In the genomic region with DNA sequence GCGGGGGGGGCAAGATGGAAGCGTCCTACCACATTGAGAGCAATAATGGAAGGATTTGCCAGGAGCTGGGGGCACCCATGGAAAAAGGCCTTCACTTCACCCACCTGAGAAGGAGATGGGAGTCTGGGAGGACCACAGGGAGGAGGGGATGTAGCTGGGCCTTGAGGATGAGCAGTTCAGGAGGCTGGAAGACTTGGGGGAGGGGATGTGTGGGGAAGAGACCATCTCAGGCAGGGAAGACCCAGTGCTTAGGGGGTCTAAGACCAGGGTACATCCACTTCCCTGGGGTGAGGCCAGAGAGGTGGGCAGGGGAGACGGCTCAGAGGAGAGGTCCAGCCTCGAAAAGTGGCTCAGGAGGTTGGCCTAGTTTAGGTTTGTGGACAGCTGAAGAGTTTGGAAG, we compare ENCODE assay signal across 20 cellular contexts.
A peak's percentile ranks its signal among the peaks of the same experiment; 100 is the strongest.
DNase-seq lines count a peak whose midpoint lies in the region; ATAC-seq, FAIRE-seq and TF ChIP-seq lines count a peak whose summit lies in the region.
"Had no signal": no experiment of that assay in that cellular context is flagged by ENCODE, and none has a peak within 500 bp of the region (broad histone marks: within the 10 kb centered on the region; RNA-seq: fewer than 3 reads in every experiment).

No MANE protein-coding gene starts in this region.

- H3K14ac ChIP-seq in H1 (ENCODE audit: insufficient read length) (no peak overlapping the region), neuronal stem cell (ENCODE audit: low read length) (no peak overlapping the region)

- POLR2A ChIA-PET in activated CD4-positive, alpha-beta memory T cell treated with anti-CD3 and anti-CD28 coated beads, Interleukin-2, amount 10 ng/mL, durations not matched to agents 7 days and 5 days (lab: Charles Lee) = no interaction called here
- POLR2A ChIA-PET in activated CD4-positive, alpha-beta memory T cell treated with anti-CD3 and anti-CD28 coated beads for 36 hours (lab: Charles Lee) = interaction anchor here (1.2 kb wide), 1 partner anchor 251 kb away, joined by 3 read pairs; a partner anchor contains a TSS
- POLR2A ChIA-PET in HEK293 (lab: Yijun Ruan, JAX) (interaction anchor here (1.7 kb wide), 1 partner anchor 27 kb away, joined by 6 read pairs; no protein-coding TSS in a partner anchor), H1 (lab: Charles Lee; ENCODE audit: partially characterized antibody) (interaction anchor here (0.8 to 1.9 kb wide), 4 partner anchors 23 to 166 kb away, joined by 3 to 7 read pairs (median 4); no protein-coding TSS in a partner anchor)

- WGBS in H1 (ENCODE audit: extremely low coverage in 1 of 2, insufficient coverage in 1 of 2, insufficient read length in 1 of 2, insufficient replicate concordance in 2 of 2, low coverage in 1 of 2, low lambda C conversion rate in 2 of 2, missing lambda C conversion rate in 1 of 2), 2 experiments = 86% methylated on average over 3 of the region's 4 CpGs; no CpG with 5 or more reads in 1 of the 2 experiments
- WGBS in neuronal stem cell (ENCODE audit: extremely low coverage in 2 of 2, insufficient read length in 2 of 2, insufficient replicate concordance in 1 of 2), 2 donors = no CpG with 5 or more reads among the region's 4 CpGs

- peak overlapping the region; percentile 93; the same call in 1 of the 2 replicates for H2AK5ac ChIP-seq in H1 (ENCODE audit: low read depth, low read length)
- no peak overlapping the region for H2AK5ac ChIP-seq in neuronal stem cell (ENCODE audit: low read depth, low read length)

- H3K9me3 Mint-ChIP-seq in activated CD4-positive, alpha-beta memory T cell treated with anti-CD3 and anti-CD28 coated beads, Interleukin-2, amount 10 ng/mL, durations not matched to agents 7 days and 5 days = no peaks in the 10 kb centered on the region
- no peaks in the 10 kb centered on the region for H3K9me3 Mint-ChIP-seq in activated CD4-positive, alpha-beta memory T cell treated with anti-CD3 and anti-CD28 coated beads for 36 hours
- H3K9me3 Mint-ChIP-seq: stimulated activated naive CD8-positive, alpha-beta T cell treated with anti-CD3 and anti-CD28 coated beads, Interleukin-15, Interleukin-2, amounts not matched to agents 100 ng/mL and 50 ng/mL, for 24 hours had no signal

- TF ChIP-seq POLR2A in H1 (IDR thresholded peaks at IDR 0.05; ENCODE audit: control extremely low read depth in 1 of 2, low read depth in 2 of 2, low read length in 2 of 2) = no peak

- H4K20me1 ChIP-seq in H1 (replicated peaks in 1 of 2; ENCODE audit: control insufficient read depth in 1 of 2, insufficient read depth in 2 of 2, low read length in 2 of 2) = peaks cover 2 to 3% of the 10 kb centered on the region in 2 experiments

- H3K79me1 ChIP-seq in H1 (ENCODE audit: low read depth, low read length) (peaks cover 7% of the 10 kb centered on the region), neuronal stem cell (ENCODE audit: low read depth, low read length) (peaks cover 9% of the 10 kb centered on the region)

- 0 out of 2 replicates have a peak overlapping the region, but pooled peaks have one; percentile 88 for H2BK15ac ChIP-seq in H1 (ENCODE audit: low read length)
- H2BK15ac ChIP-seq in neuronal stem cell (ENCODE audit: low read length) = peak overlapping the region; percentile 19

- H3K9ac ChIP-seq in H1 (replicated peaks in 1 of 4; ENCODE audit: extremely low read depth in 1 of 4, low read depth in 3 of 4, low read length in 3 of 4) (no peak overlapping the region), neuronal stem cell (ENCODE audit: low read depth, low read length, poor library complexity) (no peak overlapping the region)

- H3K4me1 Mint-ChIP-seq in activated CD4-positive, alpha-beta memory T cell treated with anti-CD3 and anti-CD28 coated beads, Interleukin-2, amount 10 ng/mL, durations not matched to agents 7 days and 5 days = peaks cover 5% of the 10 kb centered on the region
- peaks cover 2% of the 10 kb centered on the region for H3K4me1 Mint-ChIP-seq in activated CD4-positive, alpha-beta memory T cell treated with anti-CD3 and anti-CD28 coated beads for 36 hours (ENCODE audit: low read depth)

- H2AFZ ChIP-seq in H1 (ENCODE audit: low read length) (no peak overlapping the region), neuronal stem cell (ENCODE audit: low read length) (no peak overlapping the region)
- H2AFZ ChIP-seq: hepatocyte had no signal

- H3K23me2 ChIP-seq in H1 (ENCODE audit: low read depth, low read length) = peaks cover 5% of the 10 kb centered on the region; the same call in 1 of the 2 replicates

- H2BK20ac ChIP-seq in H1 (ENCODE audit: low read length) = no peak overlapping the region; the same call in 1 of the 2 replicates

- H3K4me2 ChIP-seq in H1 (ENCODE audit: insufficient read depth in 1 of 2, low read depth in 2 of 2, low read length in 2 of 2) (peak overlapping the region in 1 of 2 experiments; percentile 90; a peak in 1 of 4 replicates), neuronal stem cell (ENCODE audit: insufficient read depth, low read length, poor library complexity, severe bottlenecking) (no peak overlapping the region)

- H3K36me3 Mint-ChIP-seq in activated CD4-positive, alpha-beta memory T cell treated with anti-CD3 and anti-CD28 coated beads, Interleukin-2, amount 10 ng/mL, durations not matched to agents 7 days and 5 days (ENCODE audit: low read depth) = no peaks in the 10 kb centered on the region
- no peaks in the 10 kb centered on the region for H3K36me3 Mint-ChIP-seq in activated CD4-positive, alpha-beta memory T cell treated with anti-CD3 and anti-CD28 coated beads for 36 hours

- peak overlapping the region; percentile 16 for H3K4me3 Mint-ChIP-seq in activated CD4-positive, alpha-beta memory T cell treated with anti-CD3 and anti-CD28 coated beads, Interleukin-2, amount 10 ng/mL, durations not matched to agents 7 days and 5 days
- H3K4me3 Mint-ChIP-seq in activated CD4-positive, alpha-beta memory T cell treated with anti-CD3 and anti-CD28 coated beads for 36 hours = no peak overlapping the region
- H3K4me3 Mint-ChIP-seq: stimulated activated naive CD8-positive, alpha-beta T cell treated with anti-CD3 and anti-CD28 coated beads, Interleukin-15, Interleukin-2, amounts not matched to agents 100 ng/mL and 50 ng/mL, for 24 hours had no signal

- no peak for TF ChIP-seq CTCF in HEK293 (tag by site-specific recombination; IDR thresholded peaks at IDR 0.05)
- no peak for TF ChIP-seq CTCF in H1 (IDR thresholded peaks at IDR 0.05; ENCODE audit: control extremely low read depth in 1 of 3, insufficient read depth in 1 of 3, low read depth in 1 of 3, low read length in 3 of 3)

- H3K36me3 ChIP-seq in HEK293 (ENCODE audit: control insufficient read depth in 2 of 2, insufficient read depth in 1 of 2, low read length in 2 of 2) = no peaks in the 10 kb centered on the region
- H3K36me3 ChIP-seq in H1 (ENCODE audit: control insufficient read depth in 2 of 4, insufficient read depth in 4 of 4, low read length in 3 of 4) = no peaks in the 10 kb centered on the region
- no peaks in the 10 kb centered on the region for H3K36me3 ChIP-seq in neuronal stem cell (replicated peaks in 1 of 2; ENCODE audit: control insufficient read depth in 2 of 2, insufficient read depth in 2 of 2, low read length in 2 of 2)
- H3K36me3 ChIP-seq: colonic mucosa, upper lobe of left lung had no signal

- CTCF ChIA-PET in activated CD4-positive, alpha-beta memory T cell treated with anti-CD3 and anti-CD28 coated beads, Interleukin-2, amount 10 ng/mL, durations not matched to agents 7 days and 5 days (lab: Charles Lee) = no interaction called here
- CTCF ChIA-PET in activated CD4-positive, alpha-beta memory T cell treated with anti-CD3 and anti-CD28 coated beads for 36 hours (lab: Charles Lee) = interaction anchor here (0.9 kb wide), 1 partner anchor 13 kb away, joined by 3 read pairs; no protein-coding TSS in a partner anchor
- CTCF ChIA-PET in HEK293 (lab: Yijun Ruan, JAX) (interaction anchor here (0.6 to 1.1 kb wide), 4 partner anchors 28 to 172 kb away, joined by 3 to 5 read pairs (median 4); no protein-coding TSS in a partner anchor), H1 (lab: Charles Lee; ENCODE audit: partially characterized antibody) (interaction anchor here (1.2 to 3.3 kb wide), 2 partner anchors 95 to 103 kb away, joined by 5 to 20 read pairs; no protein-coding TSS in a partner anchor)

- H3K27me3 ChIP-seq in H1 (replicated peaks in 1 of 4; ENCODE audit: control insufficient read depth in 3 of 4, extremely low read depth in 1 of 4, insufficient read depth in 3 of 4, low read length in 3 of 4) (peaks cover 0 to 29% (median 18%) of the 10 kb centered on the region in 4 experiments; a peak in 5 of 7 replicates), neuronal stem cell (ENCODE audit: control insufficient read depth in 3 of 3, insufficient read depth in 3 of 3, low read depth in 1 of 3, low read length in 3 of 3) (peaks cover 0 to 5% (median 0%) of the 10 kb centered on the region in 3 experiments)
- H3K27me3 ChIP-seq: colonic mucosa, hepatocyte had no signal

- H3K4ac ChIP-seq in H1 (replicated peaks; ENCODE audit: insufficient read length, low read depth, low read length) (no peak overlapping the region), neuronal stem cell (ENCODE audit: low read length) (no peak overlapping the region)

- FAIRE-seq in H1 (lab: Jason Lieb, UNC) (no peak), RCC 7860 (lab: Jason Lieb, UNC) (no peak)
- FAIRE-seq: A549, kidney had no signal

- ATAC-seq in GM19467 (IDR thresholded peaks at IDR 0.05; ENCODE audit: unreplicated experiment) = no peak
- ATAC-seq: right cardiac atrium, Right ventricle myocardium inferior had no signal

- H3K18ac ChIP-seq in H1 (ENCODE audit: extremely low read depth, low read length) (no peak overlapping the region), neuronal stem cell (ENCODE audit: low read length) (no peak overlapping the region)

- peaks cover 13% of the 10 kb centered on the region for H3K27me3 Mint-ChIP-seq in activated CD4-positive, alpha-beta memory T cell treated with anti-CD3 and anti-CD28 coated beads, Interleukin-2, amount 10 ng/mL, durations not matched to agents 7 days and 5 days
- H3K27me3 Mint-ChIP-seq in activated CD4-positive, alpha-beta memory T cell treated with anti-CD3 and anti-CD28 coated beads for 36 hours = no peaks in the 10 kb centered on the region

- no peak for TF ChIP-seq RAD21 in H1 (IDR thresholded peaks at IDR 0.05 in 1 of 2, conservative IDR thresholded peaks at IDR 0.05 in 1 of 2; ENCODE audit: low read depth in 2 of 2, low read length in 2 of 2)

- H4K91ac ChIP-seq in H1 (replicated peaks; ENCODE audit: insufficient read length, low read length) (no peak overlapping the region), neuronal stem cell (ENCODE audit: low read depth, low read length, poor library complexity) (peak overlapping the region; percentile 28)

- no peak overlapping the region for H3K4me3 ChIP-seq in HEK293 (ENCODE audit: low read depth, low read length)
- H3K4me3 ChIP-seq in H1 (ENCODE audit: extremely low read depth in 1 of 4, insufficient read depth in 2 of 4, low read depth in 3 of 4, low read length in 4 of 4) = no peak overlapping the region
- H3K4me3 ChIP-seq in neuronal stem cell (ENCODE audit: low read length in 2 of 2) = no peak overlapping the region
- H3K4me3 ChIP-seq: A549, colonic mucosa, hepatocyte, upper lobe of left lung had no signal

- TF ChIP-seq EP300 in H1 (IDR thresholded peaks at IDR 0.05; ENCODE audit: borderline replicate concordance in 1 of 2, low read depth in 2 of 2, low read length in 2 of 2) = no peak

- H2BK120ac ChIP-seq in H1 (replicated peaks; ENCODE audit: low read depth, low read length) (no peak overlapping the region), neuronal stem cell (ENCODE audit: low read depth, low read length) (no peak overlapping the region)

- no peak overlapping the region for H3K56ac ChIP-seq in H1 (replicated peaks; ENCODE audit: insufficient read length, low read depth, low read length)

- H4K8ac ChIP-seq in H1 (ENCODE audit: extremely low read depth, insufficient read depth, low read length) (no peak overlapping the region), neuronal stem cell (ENCODE audit: low read depth, low read length) (no peak overlapping the region)

- H2BK5ac ChIP-seq in H1 (ENCODE audit: low read depth, low read length) (no peak overlapping the region), neuronal stem cell (ENCODE audit: low read length) (no peak overlapping the region)

- H3K79me2 ChIP-seq in H1 (ENCODE audit: control insufficient read depth in 1 of 2, insufficient read depth in 2 of 2, low read length in 2 of 2) = peaks cover 0 to 10% of the 10 kb centered on the region in 2 experiments; a peak in 1 of 4 replicates
- H3K79me2 ChIP-seq: hepatocyte had no signal

- H3K9me3 ChIP-seq in HEK293 (ENCODE audit: control insufficient read depth, insufficient read depth, low read depth, low read length) = no peaks in the 10 kb centered on the region
- H3K9me3 ChIP-seq in H1 (ENCODE audit: insufficient read depth in 2 of 2, low read depth in 1 of 2, low read length in 1 of 2) = no peaks in the 10 kb centered on the region
- no peaks in the 10 kb centered on the region for H3K9me3 ChIP-seq in neuronal stem cell (replicated peaks in 1 of 2; ENCODE audit: control insufficient read depth in 2 of 2, insufficient read depth in 1 of 2, low read depth in 1 of 2, low read length in 2 of 2)
- H3K9me3 ChIP-seq: A549, colonic mucosa, upper lobe of left lung had no signal

- H3K4me1 ChIP-seq in HEK293 (ENCODE audit: control insufficient read depth, insufficient read depth, low read length) (peaks cover 7% of the 10 kb centered on the region), H1 (replicated peaks in 1 of 4; ENCODE audit: control insufficient read depth in 3 of 4, insufficient read depth in 4 of 4, low read length in 3 of 4) (peaks cover 0 to 21% (median 13%) of the 10 kb centered on the region in 4 experiments; a peak in 6 of 7 replicates), neuronal stem cell (ENCODE audit: control insufficient read depth in 2 of 2, insufficient read depth in 1 of 2, low read depth in 1 of 2, low read length in 2 of 2) (peaks cover 12 to 27% of the 10 kb centered on the region in 2 donors)
- H3K4me1 ChIP-seq: colonic mucosa had no signal

- H4K5ac ChIP-seq in H1 (ENCODE audit: insufficient read length, low read depth, low read length) = no peak overlapping the region

- DNase-seq in activated CD4-positive, alpha-beta memory T cell treated with anti-CD3 and anti-CD28 coated beads, Interleukin-2, amount 10 ng/mL, durations not matched to agents 7 days and 5 days = no peak
- DNase-seq in activated CD4-positive, alpha-beta memory T cell treated with anti-CD3 and anti-CD28 coated beads for 36 hours = no peak
- DNase-seq in H1 (ENCODE audit: low read depth in 1 of 2, low spot score in 2 of 2) = no peak
- DNase-seq in neuronal stem cell (ENCODE audit: low spot score) = no peak
- DNase-seq in RPMI8226 = no peak
- DNase-seq in RCC 7860 (ENCODE audit: low spot score) = no peak
- DNase-seq: activated CD4-positive, CD25-positive, alpha-beta regulatory T cell; activated gamma-delta T cell; colonic mucosa; kidney; NCI-H1694; stimulated activated CD4-positive, alpha-beta T cell treated with anti-CD3 and anti-CD28 coated beads, Interleukin-15, amount 100 ng/mL, for 24 hours; upper lobe of left lung had no signal

- H2BK12ac ChIP-seq in H1 (ENCODE audit: low read depth, low read length) = peak overlapping the region; percentile 39; the same call in 1 of the 2 replicates
- no peak overlapping the region for H2BK12ac ChIP-seq in neuronal stem cell (ENCODE audit: low read length)

- no peak overlapping the region for H3K27ac Mint-ChIP-seq in activated CD4-positive, alpha-beta memory T cell treated with anti-CD3 and anti-CD28 coated beads, Interleukin-2, amount 10 ng/mL, durations not matched to agents 7 days and 5 days
- H3K27ac Mint-ChIP-seq in activated CD4-positive, alpha-beta memory T cell treated with anti-CD3 and anti-CD28 coated beads for 36 hours = no peak overlapping the region
- H3K27ac Mint-ChIP-seq: stimulated activated naive CD8-positive, alpha-beta T cell treated with anti-CD3 and anti-CD28 coated beads, Interleukin-15, Interleukin-2, amounts not matched to agents 100 ng/mL and 50 ng/mL, for 24 hours had no signal

- H3K23ac ChIP-seq in H1 (ENCODE audit: insufficient read length) (no peak overlapping the region), neuronal stem cell (ENCODE audit: low read depth, low read length, poor library complexity) (peak overlapping the region; percentile 0)

- intact Hi-C loops in activated CD4-positive, alpha-beta memory T cell treated with anti-CD3 and anti-CD28 coated beads for 36 hours (cut with micrococcal nuclease) = no loop called here

- H3K27ac ChIP-seq in HEK293 (ENCODE audit: extremely low read depth, low read depth, low read length) (no peak overlapping the region), H1 (ENCODE audit: low read depth, low read length) (no peak overlapping the region), neuronal stem cell (replicated peaks; ENCODE audit: low read length) (no peak overlapping the region)
- H3K27ac ChIP-seq: colonic mucosa, hepatocyte, upper lobe of left lung had no signal
